ENCODE assay signal across 1 cellular context in genomic region chr6:44223471-44224153, GRCh38.
TF ChIP-seq lines count a peak whose summit lies in the region.

TSS of gene SLC29A1 (plus strand) at chr6:44223595. CDS start at chr6:44227314, 3,719 bp downstream.

TF ChIP-seq in HepG2, 621 proteins besides CTCF, POLR2A, EP300 and RAD21 (continued from another document and continues in another):
- peak; percentile 86 for TF ChIP-seq NFAT5 (CRISPR knock-in tag; IDR thresholded peaks at IDR 0.05)
- TF ChIP-seq SPEN (CRISPR knock-in tag; IDR thresholded peaks at IDR 0.05; ENCODE audit: low read depth): peak; percentile 72
- no peak for TF ChIP-seq TEAD2 (CRISPR knock-in tag; IDR thresholded peaks at IDR 0.05)
- TF ChIP-seq CBFB (CRISPR knock-in tag; IDR thresholded peaks at IDR 0.05): peak; percentile 84
- peak; percentile 80 for TF ChIP-seq PHF5A (CRISPR knock-in tag; IDR thresholded peaks at IDR 0.05; ENCODE audit: low read depth, unreplicated experiment)
- TF ChIP-seq MAF1 (CRISPR knock-in tag; IDR thresholded peaks at IDR 0.05; ENCODE audit: borderline replicate concordance): 0 out of 2 replicates have a peak, but pooled peaks have one; percentile 55
- peak; percentile 48; the same call in 1 of the 2 replicates for TF ChIP-seq DZIP1 (CRISPR knock-in tag; IDR thresholded peaks at IDR 0.05)
- peak; percentile 66 for TF ChIP-seq ARID5B (CRISPR knock-in tag; IDR thresholded peaks at IDR 0.05)
- TF ChIP-seq HOMEZ (CRISPR knock-in tag; IDR thresholded peaks at IDR 0.05; ENCODE audit: low read depth): no peak
- no peak for TF ChIP-seq ZNF660 (CRISPR knock-in tag; IDR thresholded peaks at IDR 0.05; ENCODE audit: borderline replicate concordance, low read depth)
- peak; percentile 49; the same call in 1 of the 2 replicates for TF ChIP-seq MED13 (CRISPR knock-in tag; IDR thresholded peaks at IDR 0.05)
- no peak for TF ChIP-seq ZKSCAN5 (CRISPR knock-in tag; IDR thresholded peaks at IDR 0.05)
- no peak for TF ChIP-seq U2AF2 (IDR thresholded peaks at IDR 0.05; ENCODE audit: low read depth, low read length)
- TF ChIP-seq ZFP1 (CRISPR knock-in tag; IDR thresholded peaks at IDR 0.05): no peak
- peak; percentile 52; the same call in 1 of the 2 replicates for TF ChIP-seq SKIL (CRISPR knock-in tag; IDR thresholded peaks at IDR 0.05; ENCODE audit: borderline replicate concordance)
- TF ChIP-seq ZNF710 (CRISPR knock-in tag; IDR thresholded peaks at IDR 0.05; ENCODE audit: borderline replicate concordance): peak; percentile 8; the same call in 1 of the 2 replicates
- peak; percentile 56; the same call in 1 of the 2 replicates for TF ChIP-seq PAXIP1 (CRISPR knock-in tag; conservative IDR thresholded peaks at IDR 0.05)
- TF ChIP-seq ZNF678 (CRISPR knock-in tag; IDR thresholded peaks at IDR 0.05): 0 out of 2 replicates have a peak, but pooled peaks have one; percentile 37
- TF ChIP-seq PBX2 (CRISPR knock-in tag; IDR thresholded peaks at IDR 0.05): no peak
- peak; percentile 73 for TF ChIP-seq HDAC1 (CRISPR knock-in tag; IDR thresholded peaks at IDR 0.05)
- no peak for TF ChIP-seq RFX3 (CRISPR knock-in tag; IDR thresholded peaks at IDR 0.05)
- TF ChIP-seq DBP (CRISPR knock-in tag; IDR thresholded peaks at IDR 0.05; ENCODE audit: not compliant biosample characterization): peak; percentile 59
- 0 out of 2 replicates have a peak, but pooled peaks have one; percentile 32 for TF ChIP-seq ZNF513 (CRISPR knock-in tag; conservative IDR thresholded peaks at IDR 0.05)
- TF ChIP-seq ZBTB7B (CRISPR knock-in tag; IDR thresholded peaks at IDR 0.05): peak; percentile 58
- TF ChIP-seq CREM (IDR thresholded peaks at IDR 0.05): no peak
- TF ChIP-seq CREM (CRISPR knock-in tag; IDR thresholded peaks at IDR 0.05): no peak
